In the genomic region with DNA sequence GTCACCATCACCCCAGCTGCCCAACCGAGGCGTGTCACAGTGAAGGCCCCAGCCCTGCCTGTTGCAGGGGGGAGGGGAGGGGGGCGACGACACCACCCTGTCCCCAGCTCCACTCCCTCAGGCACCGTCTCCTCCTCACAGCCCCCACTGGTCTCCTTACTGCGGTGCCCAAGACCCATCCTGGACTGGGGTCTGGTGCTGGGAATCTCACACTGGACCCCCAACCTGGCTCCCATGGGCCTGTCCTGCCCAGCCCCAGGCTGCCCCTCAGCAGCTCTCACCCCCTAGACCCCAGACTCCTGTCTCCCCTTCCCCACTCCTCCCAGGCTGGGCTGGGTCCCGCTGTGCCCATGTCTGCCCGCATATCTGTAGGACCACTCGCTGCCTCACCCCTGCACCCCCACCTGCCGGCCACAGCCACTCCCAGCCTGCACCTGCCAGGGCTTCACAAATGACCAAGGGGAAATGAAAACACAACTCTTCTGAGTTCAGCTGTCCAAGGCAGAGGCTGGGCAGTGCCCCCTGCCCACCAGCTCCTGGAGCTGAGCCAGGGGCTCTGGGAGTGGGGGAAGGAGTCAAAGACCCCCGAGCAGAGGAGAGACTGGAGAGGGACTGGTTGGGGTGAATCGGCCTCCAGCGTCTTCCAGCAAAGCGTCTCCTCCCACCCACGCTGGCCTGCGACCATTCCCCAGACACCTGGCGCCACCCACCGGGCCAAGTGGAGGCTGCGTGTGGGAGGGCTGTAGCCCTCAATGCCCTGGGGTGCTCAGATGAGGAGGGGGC, we compare ENCODE assay signal across 8 cellular contexts. TPM values are rescaled to one million over a fixed set of nuclear protein-coding genes. Genes with fewer than 3 reads are reported as not detected.
DNase-seq lines count a peak whose midpoint lies in the region; ATAC-seq and TF ChIP-seq lines count a peak whose summit lies in the region.

No MANE protein-coding gene starts in this region.

- H3K36me3 ChIP-seq in H7 (replicated peaks; ENCODE audit: control insufficient read depth, insufficient read depth, low read length), result no peaks in the 10 kb centered on the region

- peak; percentile 68 for TF ChIP-seq CTCF in AG04450 (IDR thresholded peaks at IDR 0.05; ENCODE audit: low read depth, low read length)

- H3K4me3 ChIP-seq in AG04450 (ENCODE audit: low read depth, low read length) (no peak overlapping the region), H7 (ENCODE audit: insufficient read depth, low read depth, low read length) (no peak overlapping the region)

- H3K27ac ChIP-seq in AG04450 (ENCODE audit: low read depth, low read length), result no peak overlapping the region

- peak; percentile 61 for ATAC-seq in left ventricle myocardium superior
- ATAC-seq in HG03571 (IDR thresholded peaks at IDR 0.05; ENCODE audit: unreplicated experiment), result no peak
- ATAC-seq in GM21825 (IDR thresholded peaks at IDR 0.05; ENCODE audit: unreplicated experiment), result no peak

- H3K9me3 ChIP-seq in AG04450 (ENCODE audit: control insufficient read depth, insufficient read depth, low read length), result peaks cover 5% of the 10 kb centered on the region

- POLR2A ChIA-PET in AG04450 (lab: Yijun Ruan, JAX), result no interaction called here

- DNase-seq in AG04450 (ENCODE audit: low read depth, low spot score) (no peak), H7 (peak; percentile 96), RPMI7951 (ENCODE audit: low read depth) (peak; percentile 22), left ventricle myocardium superior (peak; percentile 70)
- DNase-seq in activated naive CD4-positive, alpha-beta T cell treated with anti-CD3 and anti-CD28 coated beads, Interleukin-2, amount 50 U/mL, for 16 hours, result peak; percentile 62
- DNase-seq in stimulated activated CD4-positive, alpha-beta T cell treated with anti-CD3 and anti-CD28 coated beads, Interleukin-1b, Interleukin-23, amount 100 ng/mL, for 1 hour (ENCODE audit: low read depth in 2 of 2), result peak; percentile 21 to 27

- intact Hi-C loops in left ventricle myocardium superior (cut with micrococcal nuclease), result no loop called here

- CTCF ChIA-PET in AG04450 (lab: Charles Lee), result interaction anchor here (0.8 to 8.2 kb wide), 2 partner anchors 42 to 142 kb away, joined by 4 to 183 read pairs; no protein-coding TSS in a partner anchor

- H3K27me3 ChIP-seq in AG04450 (ENCODE audit: control insufficient read depth, insufficient read depth, low read length) (peaks cover 14% of the 10 kb centered on the region), H7 (ENCODE audit: control insufficient read depth, insufficient read depth, low read length) (no peaks in the 10 kb centered on the region)

RNA-seq across cellular contexts. Expression of gene EGFL7, which starts 32.6 kb away (rescaled TPM):
- polyA plus RNA-seq in AG04450 (2011; rRNA removed), result 3.9 and 6.1 TPM in 2 replicates
- 0.23 and 1.00 TPM in 2 replicates for polyA minus RNA-seq in AG04450 (2011; rRNA and poly(A)+ RNA removed)
- 68.5 and 87.3 TPM in 2 replicates for total RNA-seq in H7 (2014; rRNA removed; shearing (Covaris generic))
- total RNA-seq in RPMI7951 (2014; rRNA removed; shearing (Covaris generic)), result 1.6 and 4.1 TPM in 2 replicates
- total RNA-seq in left ventricle myocardium superior, result 63.8 TPM

RNA-seq across cellular contexts. Expression of gene AGPAT2, which starts 57.2 kb away (rescaled TPM):
- polyA plus RNA-seq in AG04450 (2011; rRNA removed), result 24.4 and 30.0 TPM in 2 replicates
- polyA minus RNA-seq in AG04450 (2011; rRNA and poly(A)+ RNA removed), result 16.2 and 21.7 TPM in 2 replicates
- total RNA-seq in H7 (2014; rRNA removed; shearing (Covaris generic)), result 41.1 and 54.7 TPM in 2 replicates
- 20.4 and 34.7 TPM in 2 replicates for total RNA-seq in RPMI7951 (2014; rRNA removed; shearing (Covaris generic))
- 53.8 TPM for total RNA-seq in left ventricle myocardium superior

Comparison
In these comparisons a context has a peak if more than half of its experiments do, and no peak if none do; other contexts are left out.
1. RNA of gene EGFL7, which starts 32.6 kb away (total RNA-seq): 68.5 to 87.3 TPM in H7 and 63.8 TPM in left ventricle myocardium superior (single experiment); 1.6 to 4.1 TPM in RPMI7951; every median in the first group is over 10 times any median in the second.